9 cellular contexts compared by ENCODE assay signal in the genomic region with DNA sequence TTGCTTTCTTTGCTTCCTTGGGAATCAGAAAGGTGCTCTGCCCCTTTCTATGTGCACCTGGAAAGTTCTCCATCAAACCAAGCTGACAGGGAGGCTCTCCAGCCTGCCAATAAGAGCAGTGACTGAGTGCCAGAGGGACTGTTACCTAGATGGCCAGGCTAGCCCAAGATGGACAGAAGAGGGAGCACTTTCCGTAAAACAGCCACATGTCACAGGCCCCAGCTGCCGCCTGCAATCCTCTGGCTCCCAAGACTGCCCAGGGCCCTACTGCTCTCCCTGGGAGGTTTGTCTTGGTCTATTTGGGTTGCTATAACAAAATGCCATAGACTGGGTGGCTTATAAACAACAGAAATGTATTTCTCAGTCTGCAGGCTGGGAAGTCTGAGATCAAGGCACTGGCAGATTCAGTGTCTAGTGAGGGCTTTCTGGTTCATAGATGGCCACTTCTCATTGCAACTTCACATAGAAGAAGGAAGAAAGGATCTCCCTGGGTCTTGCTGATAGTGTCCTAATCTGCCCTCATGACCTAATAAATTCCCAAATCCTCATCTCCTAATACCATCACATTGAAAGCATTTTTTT.
DNase-seq lines count a peak whose midpoint lies in the region; ATAC-seq, FAIRE-seq and TF ChIP-seq lines count a peak whose summit lies in the region.
"Had no signal": no experiment of that assay in that cellular context is flagged by ENCODE, and none has a peak within 500 bp of the region (broad histone marks: within the 10 kb centered on the region; RNA-seq: fewer than 3 reads in every experiment).

No MANE protein-coding gene starts in this region.

- no peaks in the 10 kb centered on the region for H3K27me3 Mint-ChIP-seq in CD4-positive, alpha-beta T cell

- H3K27ac ChIP-seq in brain microvascular endothelial cell: no peak overlapping the region
- H3K27ac ChIP-seq in CD4-positive, alpha-beta T cell (ENCODE audit: low read depth, low read length): no peak overlapping the region
- H3K27ac ChIP-seq in uterus: no peak overlapping the region

- in situ Hi-C loops in brain microvascular endothelial cell (cut with HindIII; ENCODE audit: low pct_ligation_motif_present, low sequenced_read_pairs): no loop called here

- ATAC-seq in left colon (peak; percentile 35), HG03280 (IDR thresholded peaks at IDR 0.05; ENCODE audit: unreplicated experiment) (no peak)
- ATAC-seq in CD4-positive, alpha-beta T cell (ENCODE audit: poor library complexity): no peak

- H3K27me3 ChIP-seq in brain microvascular endothelial cell (replicated peaks) (no peaks in the 10 kb centered on the region), uterus (no peaks in the 10 kb centered on the region)
- H3K27me3 ChIP-seq in CD4-positive, alpha-beta T cell (ENCODE audit: control insufficient read depth, insufficient read depth, low read length): no peaks in the 10 kb centered on the region

- TF ChIP-seq CTCF in D721Med (IDR thresholded peaks at IDR 0.05; ENCODE audit: insufficient read depth, missing control alignments) (peak; percentile 51), brain microvascular endothelial cell (IDR thresholded peaks at IDR 0.05; ENCODE audit: low read depth, low read length, missing control alignments) (peak; percentile 81), uterus (IDR thresholded peaks at IDR 0.05) (peak in 2 of 4 experiments; percentile 5)
- TF ChIP-seq CTCF in CD4-positive, alpha-beta T cell (IDR thresholded peaks at IDR 0.05): no peak

- H3K36me3 Mint-ChIP-seq in CD4-positive, alpha-beta T cell (ENCODE audit: low read depth): peaks cover 2% of the 10 kb centered on the region

- H3K4me3 Mint-ChIP-seq in CD4-positive, alpha-beta T cell: no peak overlapping the region

- no peak overlapping the region for H3K27ac Mint-ChIP-seq in CD4-positive, alpha-beta T cell

- TF ChIP-seq POLR2A in uterus (IDR thresholded peaks at IDR 0.05): no peak

- no peak overlapping the region for H3K4me3 ChIP-seq in brain microvascular endothelial cell (ENCODE audit: low read depth, low read length)
- no peak overlapping the region for H3K4me3 ChIP-seq in uterus

- H3K9me3 Mint-ChIP-seq in CD4-positive, alpha-beta T cell: no peaks in the 10 kb centered on the region

- POLR2A ChIA-PET in CD4-positive, alpha-beta T cell (lab: Charles Lee): no interaction called here

- H3K4me1 ChIP-seq in uterus: no peaks in the 10 kb centered on the region

- no peak for FAIRE-seq in D721Med (lab: Jason Lieb, UNC)
- FAIRE-seq: frontal cortex had no signal

- H3K36me3 ChIP-seq in brain microvascular endothelial cell (replicated peaks): no peaks in the 10 kb centered on the region
- no peaks in the 10 kb centered on the region for H3K36me3 ChIP-seq in uterus

- CTCF ChIA-PET in CD4-positive, alpha-beta T cell (lab: Charles Lee): interaction anchor here (0.7 kb wide), 1 partner anchor 1351 kb away, joined by 6 read pairs; no protein-coding TSS in a partner anchor

- peak; percentile 52 for DNase-seq in D721Med (ENCODE audit: insufficient read length, low spot score)
- peak; percentile 19 for DNase-seq in LoVo (ENCODE audit: low spot score)
- peak; percentile 55 for DNase-seq in brain microvascular endothelial cell
- peak; percentile 33 to 52 for DNase-seq in left colon
- no peak for DNase-seq in CD4-positive, alpha-beta T cell
- DNase-seq in uterus: no peak
- DNase-seq in activated naive CD4-positive, alpha-beta T cell treated with anti-CD3 and anti-CD28 coated beads, Interleukin-2, amount 50 U/mL, for 16 hours: no peak

- intact Hi-C loops in left colon (cut with DNase I, micrococcal nuclease) (no loop called here), uterus (cut with DNase I; ENCODE audit: low total_unique reads) (no loop called here)
- intact Hi-C loops in CD4-positive, alpha-beta T cell (cut with DNase I, micrococcal nuclease): loop anchor here in 1 of 2 experiments (5.0 kb wide), 1 partner anchor 57 kb away; no protein-coding TSS in a partner anchor

- peaks cover 19% of the 10 kb centered on the region for H3K4me1 Mint-ChIP-seq in CD4-positive, alpha-beta T cell (ENCODE audit: low read depth)

- no peaks in the 10 kb centered on the region for H3K9me3 ChIP-seq in CD4-positive, alpha-beta T cell (ENCODE audit: control insufficient read depth, low read length)
- H3K9me3 ChIP-seq in uterus: no peaks in the 10 kb centered on the region

Comparison
In these comparisons a context has a peak if more than half of its experiments do, and no peak if none do; other contexts are left out.
1. DNase-seq: peak in D721Med (single experiment), LoVo (single experiment), brain microvascular endothelial cell (single experiment) and left colon (2 of 2); none in CD4-positive, alpha-beta T cell (0 of 10), uterus (0 of 2) and activated naive CD4-positive, alpha-beta T cell treated with anti-CD3 and anti-CD28 coated beads, Interleukin-2, amount 50 U/mL, for 16 hours (single experiment).